ENCODE assay signal across 18 cellular contexts in genomic region chr16:80285089-80285488, GRCh38.
DNase-seq lines count a peak whose midpoint lies in the region; ATAC-seq, FAIRE-seq and TF ChIP-seq lines count a peak whose summit lies in the region.
"Had no signal": no experiment of that assay in that cellular context is flagged by ENCODE, and none has a peak within 500 bp of the region (broad histone marks: within the 10 kb centered on the region; RNA-seq: fewer than 3 reads in every experiment).

No MANE protein-coding gene starts in this region.

- H3K79me2 ChIP-seq in keratinocyte (ENCODE audit: control insufficient read depth, insufficient read depth, low read length): no peaks in the 10 kb centered on the region

- CTCF ChIA-PET in AG04449 (lab: Yijun Ruan, JAX): no interaction called here

- H3K27me3 ChIP-seq in keratinocyte (ENCODE audit: control insufficient read depth, extremely low read depth, insufficient read depth, low read length): no peaks in the 10 kb centered on the region
- H3K27me3 ChIP-seq: BE2C, body of pancreas had no signal

- H3K4me3 ChIP-seq in AG04449 (ENCODE audit: low read depth, low read length) (no peak overlapping the region), keratinocyte (ENCODE audit: control insufficient read depth in 2 of 3, extremely low read depth in 1 of 3, insufficient read depth in 2 of 3, low read depth in 1 of 3, low read length in 3 of 3) (no peak overlapping the region)
- H3K4me3 ChIP-seq: body of pancreas, GM12878, K562 had no signal

- DNase-seq in AG04449 (ENCODE audit: low read depth, low spot score) (peak; percentile 67), HT1080 (ENCODE audit: low read depth) (peak; percentile 88), astrocyte of the hippocampus (ENCODE audit: low read depth, low spot score) (peak; percentile 80), keratinocyte (ENCODE audit: low read depth, low spot score) (no peak), NCI-H146 treated with DMSO at 0.1 percent for 48 hours (lab: John Stamatoyannopoulos, UW; ENCODE audit: unreplicated experiment) (no peak), mesenteric fat pad (ENCODE audit: low spot score) (no peak)
- DNase-seq: activated CD8-positive, alpha-beta T cell treated with anti-CD3 and anti-CD28 coated beads for 36 hours; activated effector memory CD4-positive, alpha-beta T cell treated with Interleukin-2 at 50 U/mL for 16 hours; BE2C; body of pancreas; DMS153; endodermal cell; NCI-H1694 treated with DMSO at 0.1 percent for 48 hours; NCI-H526 treated with DMSO at 0.1 percent for 48 hours had no signal

- H2AFZ ChIP-seq in keratinocyte (ENCODE audit: control insufficient read depth, low read length): no peak overlapping the region

- peaks cover 10% of the 10 kb centered on the region for H3K4me1 ChIP-seq in keratinocyte (ENCODE audit: control insufficient read depth, extremely low read depth, insufficient read depth, low read length)
- H3K4me1 ChIP-seq: BE2C, body of pancreas had no signal

- ATAC-seq in HG02973 (IDR thresholded peaks at IDR 0.05; ENCODE audit: unreplicated experiment) (no peak), HG03135 (IDR thresholded peaks at IDR 0.05; ENCODE audit: unreplicated experiment) (no peak)
- ATAC-seq: activated CD8-positive, alpha-beta T cell treated with anti-CD3 and anti-CD28 coated beads for 36 hours; body of pancreas; GM12878; K562 had no signal

- dilution Hi-C loops in keratinocyte (cut with MboI; ENCODE audit: extremely low pct_ligation_motif_present, low sequenced_read_pairs): no loop called here

- TF ChIP-seq CTCF in AG04449 (IDR thresholded peaks at IDR 0.05; ENCODE audit: insufficient read depth, low read length, missing control alignments): no peak
- no peak for TF ChIP-seq CTCF in keratinocyte (optimal IDR thresholded peaks at IDR 0.05 in 1 of 3, IDR thresholded peaks at IDR 0.05 in 1 of 3, conservative IDR thresholded peaks at IDR 0.05 in 1 of 3; ENCODE audit: extremely low read depth in 1 of 3, insufficient read depth in 2 of 3, low read length in 3 of 3)

- no peaks in the 10 kb centered on the region for H3K9me3 ChIP-seq in keratinocyte (ENCODE audit: control insufficient read depth, low read depth, low read length)
- H3K9me3 ChIP-seq: BE2C, body of pancreas had no signal

- H3K36me3 ChIP-seq in keratinocyte (ENCODE audit: control insufficient read depth in 2 of 2, extremely low read depth in 1 of 2, insufficient read depth in 2 of 2, low read length in 2 of 2): no peaks in the 10 kb centered on the region
- H3K36me3 ChIP-seq: BE2C had no signal

- peak; percentile 69 for FAIRE-seq in keratinocyte (lab: Jason Lieb, UNC)
- FAIRE-seq: GM12878, K562 had no signal

- H3K9me1 ChIP-seq in keratinocyte (ENCODE audit: control insufficient read depth, extremely low read depth, insufficient read depth, low read length): no peaks in the 10 kb centered on the region

- H3K9ac ChIP-seq in keratinocyte (ENCODE audit: control insufficient read depth, extremely low read depth, insufficient read depth, low read length): no peak overlapping the region

- H4K20me1 ChIP-seq in keratinocyte (ENCODE audit: control insufficient read depth, extremely low read depth, insufficient read depth, low read length): no peaks in the 10 kb centered on the region

- H3K27ac ChIP-seq in keratinocyte (ENCODE audit: control insufficient read depth, insufficient read depth, low read length): no peak overlapping the region
- H3K27ac ChIP-seq: body of pancreas had no signal

- H3K4me2 ChIP-seq in keratinocyte (ENCODE audit: control insufficient read depth, extremely low read depth, insufficient read depth, low read depth, low read length): peak overlapping the region; percentile 25

- POLR2A ChIA-PET in AG04449 (lab: Yijun Ruan, JAX): interaction anchor here (0.6 kb wide), 1 partner anchor 239 kb away, joined by 3 read pairs; no protein-coding TSS in a partner anchor

Comparison
In these comparisons a context has a peak if more than half of its experiments do, and no peak if none do; other contexts are left out.
1. DNase-seq: peak in AG04449 (single experiment), HT1080 (single experiment) and astrocyte of the hippocampus (single experiment); none in keratinocyte (single experiment), NCI-H146 treated with DMSO at 0.1 percent for 48 hours (single experiment) and mesenteric fat pad (single experiment).